ENCODE assay signal across 27 cellular contexts in genomic region chr16:79547085-79547484, GRCh38.
"Had no signal": no experiment of that assay in that cellular context is flagged by ENCODE, and none has a peak within 500 bp of the region (broad histone marks: within the 10 kb centered on the region; RNA-seq: fewer than 3 reads in every experiment).

No MANE protein-coding gene starts in this region.

- ATAC-seq: esophagus mucosa, gastrocnemius medialis, heart right ventricle, left cardiac atrium, left lung, left ventricle myocardium superior, lower lobe of right lung, mucosa of descending colon had no signal

- H3K9me3 ChIP-seq: esophagus squamous epithelium, gastrocnemius medialis, heart right ventricle, left lung, lower lobe of right lung, mucosa of descending colon had no signal

- H3K4me3 ChIP-seq: coronary artery, dorsolateral prefrontal cortex, esophagus squamous epithelium, gastrocnemius medialis, heart right ventricle, left lung, lower lobe of right lung, mucosa of descending colon had no signal

- DNase-seq: dermis blood vessel endothelial cell; dorsolateral prefrontal cortex; effector CD4-positive, alpha-beta T cell; effector memory CD4-positive, alpha-beta T cell; erythroblast; esophagus squamous epithelium; foreskin fibroblast; foreskin melanocyte; gastrocnemius medialis; glutamatergic neuron; head of caudate nucleus; heart right ventricle; hippocampal formation; left cardiac atrium; left lung; left ventricle myocardium superior; lower lobe of right lung; mucosa of descending colon had no signal

- FAIRE-seq: colon, endothelial cell of umbilical vein, islet of Langerhans, keratinocyte had no signal

- H3K27ac Mint-ChIP-seq: memory B cell, mesothelial cell of epicardium had no signal

- H3K4me3 Mint-ChIP-seq: memory B cell, mesothelial cell of epicardium had no signal

- H3K36me3 Mint-ChIP-seq: memory B cell, mesothelial cell of epicardium had no signal

- H3K36me3 ChIP-seq: esophagus squamous epithelium, gastrocnemius medialis, heart right ventricle, left lung, lower lobe of right lung had no signal

- H3K27me3 ChIP-seq: gastrocnemius medialis, left lung had no signal

- H3K27ac ChIP-seq: coronary artery, dorsolateral prefrontal cortex, epithelial cell of prostate, esophagus squamous epithelium, gastrocnemius medialis, heart right ventricle, left lung, lower lobe of right lung had no signal

- H3K4me1 Mint-ChIP-seq: memory B cell, mesothelial cell of epicardium had no signal

- H3K9me3 Mint-ChIP-seq: mesothelial cell of epicardium had no signal

- H3K4me1 ChIP-seq: esophagus squamous epithelium, left lung, lower lobe of right lung had no signal
